In genomic region chr3:148211725-148212124, GRCh38 we compare ENCODE assay signal across 11 cellular contexts.
DNase-seq lines count a peak whose midpoint lies in the region; ATAC-seq and TF ChIP-seq lines count a peak whose summit lies in the region.
"Had no signal": no experiment of that assay in that cellular context is flagged by ENCODE, and none has a peak within 500 bp of the region (broad histone marks: within the 10 kb centered on the region; RNA-seq: fewer than 3 reads in every experiment).

No MANE protein-coding gene starts in this region.

- ATAC-seq in HG03469 (IDR thresholded peaks at IDR 0.05; ENCODE audit: unreplicated experiment) (peak; percentile 77), HG03039 (IDR thresholded peaks at IDR 0.05; ENCODE audit: unreplicated experiment) (no peak)
- ATAC-seq: activated CD8-positive, alpha-beta T cell treated with anti-CD3 and anti-CD28 coated beads, Interleukin-2, amount 10 ng/mL, durations not matched to agents 7 days and 5 days had no signal

- TF ChIP-seq CTCF in cardiac fibroblast (IDR thresholded peaks at IDR 0.05; ENCODE audit: low read depth, low read length) = no peak

- DNase-seq in DMS53 (lab: John Stamatoyannopoulos, UW) = peak; percentile 2
- DNase-seq in DMS53 treated with DMSO at 0.1 percent for 48 hours (lab: John Stamatoyannopoulos, UW; ENCODE audit: unreplicated experiment) = no peak
- peak; percentile 20 to 87 for DNase-seq in cardiac fibroblast (ENCODE audit: low read depth in 2 of 2)
- DNase-seq in ACHN = no peak
- no peak for DNase-seq in midbrain (lab: John Stamatoyannopoulos, UW)
- DNase-seq in T-helper 9 cell = no peak
- DNase-seq: activated CD8-positive, alpha-beta T cell treated with anti-CD3 and anti-CD28 coated beads, Interleukin-2, amount 10 ng/mL, durations not matched to agents 7 days and 5 days; SHP77 had no signal

- in situ Hi-C loops in ACHN (cut with HindIII; ENCODE audit: low pct_ligation_motif_present, low pct_unique_long_range_greater_than_20kb, low sequenced_read_pairs) = no loop called here

- no peak overlapping the region for H3K4me3 ChIP-seq in cardiac fibroblast (replicated peaks in 1 of 2; ENCODE audit: low read depth in 2 of 2, low read length in 2 of 2)
- H3K4me3 ChIP-seq: thoracic aorta had no signal

Comparison
In these comparisons a context has a peak if more than half of its experiments do, and no peak if none do; other contexts are left out.
1. DNase-seq: peak in DMS53 (single experiment) and cardiac fibroblast (2 of 2); none in DMS53 treated with DMSO at 0.1 percent for 48 hours (single experiment), ACHN (single experiment), midbrain (single experiment) and T-helper 9 cell (single experiment).